In genomic region chr3:193970131-193970772, GRCh38 we compare ENCODE assay signal across 8 cellular contexts.
DNase-seq lines count a peak whose midpoint lies in the region; ATAC-seq and TF ChIP-seq lines count a peak whose summit lies in the region.
"Not testable (repeated sequence)": the region's sequence is repeated elsewhere in the genome, so short reads cannot be mapped to it uniquely, and the experiment has no call there.

No MANE protein-coding gene starts in this region.

- H3K4me3 Mint-ChIP-seq in activated naive CD8-positive, alpha-beta T cell treated with anti-CD3 and anti-CD28 coated beads, Interleukin-2, amount 50 U/mL, for 24 hours = peak overlapping the region; percentile 25
- peak overlapping the region in 5 of 8 donors; percentile 35 to 86 (median 76) for H3K4me3 Mint-ChIP-seq in naive B cell

- peaks cover 60% of the 10 kb centered on the region for H3K27me3 Mint-ChIP-seq in activated naive CD8-positive, alpha-beta T cell treated with anti-CD3 and anti-CD28 coated beads, Interleukin-2, amount 50 U/mL, for 24 hours
- peaks cover 13 to 35% (median 28%) of the 10 kb centered on the region in 3 donors for H3K27me3 Mint-ChIP-seq in naive B cell

- not testable (repeated sequence) for H3K36me3 Mint-ChIP-seq in activated naive CD8-positive, alpha-beta T cell treated with anti-CD3 and anti-CD28 coated beads, Interleukin-2, amount 50 U/mL, for 24 hours (ENCODE audit: low read depth); naive B cell

- H3K27ac Mint-ChIP-seq in activated naive CD8-positive, alpha-beta T cell treated with anti-CD3 and anti-CD28 coated beads, Interleukin-2, amount 50 U/mL, for 24 hours = not testable (repeated sequence)
- H3K27ac Mint-ChIP-seq in naive B cell = peak overlapping the region in 4 of 6 donors; percentile 90 to 98 (median 94)

- TF ChIP-seq CTCF in 22Rv1 (IDR thresholded peaks at IDR 0.05) = peak; percentile 79

- H3K4me1 Mint-ChIP-seq in activated naive CD8-positive, alpha-beta T cell treated with anti-CD3 and anti-CD28 coated beads, Interleukin-2, amount 50 U/mL, for 24 hours = peaks cover 20% of the 10 kb centered on the region
- H3K4me1 Mint-ChIP-seq in naive B cell = peaks cover 27 to 29% (median 29%) of the 10 kb centered on the region in 3 donors

- DNase-seq in GM03348 (ENCODE audit: low spot score) (peak; percentile 43), NCI-H1694 treated with DMSO at 0.1 percent for 48 hours (lab: John Stamatoyannopoulos, UW) (peak; percentile 60), RPMI8226 (peak; percentile 66), globus pallidus (ENCODE audit: low spot score) (peak; percentile 24), naive B cell (peak; percentile 31)
- peak; percentile 36 for DNase-seq in activated naive CD8-positive, alpha-beta T cell treated with anti-CD3 and anti-CD28 coated beads, Interleukin-2, amount 50 U/mL, for 24 hours

- H3K27ac ChIP-seq in 22Rv1 = not testable (repeated sequence)

- H3K9me3 Mint-ChIP-seq in activated naive CD8-positive, alpha-beta T cell treated with anti-CD3 and anti-CD28 coated beads, Interleukin-2, amount 50 U/mL, for 24 hours; naive B cell: not testable (repeated sequence)

- ATAC-seq in HG02981 (IDR thresholded peaks at IDR 0.05; ENCODE audit: unreplicated experiment) = peak; percentile 55
- not testable (repeated sequence) for ATAC-seq in activated naive CD8-positive, alpha-beta T cell treated with anti-CD3 and anti-CD28 coated beads, Interleukin-2, amount 50 U/mL, for 24 hours; naive B cell (ENCODE audit: low read depth in 2 of 2)
